Comparison of ENCODE assay signal across 1 cellular context in genomic region chr2:172102858-172103359, GRCh38.
A peak's percentile ranks its signal among the peaks of the same experiment; 100 is the strongest.
TF ChIP-seq lines count a peak whose summit lies in the region.

TSS of gene DLX2 (minus strand) at chr2:172102900. CDS start at chr2:172102538, 362 bp downstream.

TF ChIP-seq in H1, 55 proteins besides CTCF, POLR2A, EP300 and RAD21 (continued from another document):
- TF ChIP-seq SP4 (IDR thresholded peaks at IDR 0.05; ENCODE audit: low read length) (0 out of 2 replicates have a peak, but pooled peaks have one; percentile 49), RBBP5 (IDR thresholded peaks at IDR 0.05; ENCODE audit: borderline replicate concordance, low read depth, low read length) (0 out of 2 replicates have a peak, but pooled peaks have one; percentile 72), JUN (IDR thresholded peaks at IDR 0.05; ENCODE audit: low read depth, low read length) (no peak), GABPA (IDR thresholded peaks at IDR 0.05; ENCODE audit: borderline replicate concordance, insufficient read depth, low read length) (no peak), TCF12 (IDR thresholded peaks at IDR 0.05; ENCODE audit: low read depth, low read length) (0 out of 2 replicates have a peak, but pooled peaks have one; percentile 44), MAX (IDR thresholded peaks at IDR 0.05) (peak; percentile 86), USF2 (IDR thresholded peaks at IDR 0.05; ENCODE audit: low read length) (peak; percentile 93), E2F6 (IDR thresholded peaks at IDR 0.05) (peak; percentile 91)
